26 cellular contexts compared by ENCODE assay signal in genomic region chr21:41593051-41593783, GRCh38.
DNase-seq lines count a peak whose midpoint lies in the region; ATAC-seq and TF ChIP-seq lines count a peak whose summit lies in the region.
"Had no signal": no experiment of that assay in that cellular context is flagged by ENCODE, and none has a peak within 500 bp of the region (broad histone marks: within the 10 kb centered on the region; RNA-seq: fewer than 3 reads in every experiment).

No MANE protein-coding gene starts in this region.

- H3K27me3 ChIP-seq in Panc1 (ENCODE audit: control insufficient read depth, insufficient read depth, low read length) = no peaks in the 10 kb centered on the region
- H3K27me3 ChIP-seq in H7 (ENCODE audit: control insufficient read depth, insufficient read depth, low read length) = no peaks in the 10 kb centered on the region; the same call in 1 of the 2 replicates
- H3K27me3 ChIP-seq: cardiac muscle cell, SJCRH30 had no signal

- H3K36me3 ChIP-seq in Panc1 (ENCODE audit: control insufficient read depth, insufficient read depth, low read length) (no peaks in the 10 kb centered on the region), H7 (replicated peaks; ENCODE audit: control insufficient read depth, insufficient read depth, low read length) (no peaks in the 10 kb centered on the region)
- H3K36me3 ChIP-seq: cardiac muscle cell, left ventricle myocardium inferior, neutrophil, SJCRH30, tibial artery had no signal

- ATAC-seq in Panc1 = no peak
- no peak for ATAC-seq in HG03439 (IDR thresholded peaks at IDR 0.05; ENCODE audit: unreplicated experiment)

- intact Hi-C loops in Panc1 (cut with micrococcal nuclease; ENCODE audit: unreplicated experiment) = no loop called here

- H3K4me3 Mint-ChIP-seq in progenitor cell of endocrine pancreas (ENCODE audit: low read depth) = peak overlapping the region; percentile 7
- H3K4me3 Mint-ChIP-seq: activated naive CD4-positive, alpha-beta T cell treated with anti-CD3 and anti-CD28 coated beads, Interleukin-2, amount 10 ng/mL, durations not matched to agents 7 days and 5 days had no signal

- H3K27ac ChIP-seq in 22Rv1 (peak overlapping the region; percentile 20; the same call in 1 of the 2 replicates), Panc1 (ENCODE audit: low read length) (peak overlapping the region; percentile 23; the same call in 1 of the 2 replicates)
- H3K27ac ChIP-seq: C4-2B, cardiac muscle cell, left ventricle myocardium inferior, neutrophil, SJCRH30, tibial artery had no signal

- H3K4me1 ChIP-seq in Panc1 (ENCODE audit: control insufficient read depth, insufficient read depth, low read length) = no peaks in the 10 kb centered on the region
- H3K4me1 ChIP-seq: left ventricle myocardium inferior, SJCRH30, tibial artery had no signal

- H3K27me3 Mint-ChIP-seq in progenitor cell of endocrine pancreas = no peaks in the 10 kb centered on the region

- CTCF ChIA-PET in Panc1 (lab: Charles Lee) = no interaction called here

- peaks cover 10% of the 10 kb centered on the region for H3K9me3 Mint-ChIP-seq in progenitor cell of endocrine pancreas (ENCODE audit: low read depth)
- H3K9me3 Mint-ChIP-seq: activated naive CD4-positive, alpha-beta T cell treated with anti-CD3 and anti-CD28 coated beads, Interleukin-2, amount 10 ng/mL, durations not matched to agents 7 days and 5 days had no signal

- TF ChIP-seq CTCF in 22Rv1 (IDR thresholded peaks at IDR 0.05) (no peak), Panc1 (IDR thresholded peaks at IDR 0.05) (no peak), progenitor cell of endocrine pancreas (IDR thresholded peaks at IDR 0.05; ENCODE audit: unreplicated experiment) (no peak)

- POLR2A ChIA-PET in Panc1 (lab: Charles Lee) = no interaction called here

- H3K4me1 Mint-ChIP-seq in progenitor cell of endocrine pancreas (ENCODE audit: low read depth) = peaks cover 24% of the 10 kb centered on the region
- H3K4me1 Mint-ChIP-seq: activated naive CD4-positive, alpha-beta T cell treated with anti-CD3 and anti-CD28 coated beads, Interleukin-2, amount 10 ng/mL, durations not matched to agents 7 days and 5 days had no signal

- no peak for DNase-seq in Panc1 (ENCODE audit: low read depth, low spot score)
- DNase-seq in left kidney (ENCODE audit: low read depth, low spot score) = peak; percentile 64
- no peak for DNase-seq in progenitor cell of endocrine pancreas (ENCODE audit: low spot score, unreplicated experiment)
- no peak for DNase-seq in NK-92 treated with Interleukin-12 subunit alpha and Interleukin-12 subunit beta, amount 100 ng/mL, for 24 hours (lab: John Stamatoyannopoulos, UW)
- DNase-seq in NCI-H345 treated with DMSO at 0.1 percent for 48 hours (lab: John Stamatoyannopoulos, UW; ENCODE audit: unreplicated experiment) = no peak
- DNase-seq in H7 = no peak
- DNase-seq: ACHN; activated CD4-positive, alpha-beta T cell treated with anti-CD3 and anti-CD28 coated beads for 1 hour; activated CD8-positive, alpha-beta memory T cell treated with anti-CD3 and anti-CD28 coated beads for 24 hours; activated naive CD4-positive, alpha-beta T cell treated with anti-CD3 and anti-CD28 coated beads, Interleukin-2, amount 10 ng/mL, durations not matched to agents 7 days and 5 days; activated T-cell treated with anti-CD3 and anti-CD28 coated beads, Interleukin-2, amount 50 U/mL, for 48 hours; amygdala; GDM1; left ventricle myocardium inferior; NCI-H2171 treated with DMSO at 0.1 percent for 48 hours; NCI-H69; SJCRH30; stimulated activated naive CD4-positive, alpha-beta T cell treated with Interleukin-2 at 50 U/mL for 16 hours; T-helper 1 cell; tibial artery had no signal

- in situ Hi-C loops in Panc1 (cut with HindIII; ENCODE audit: low pct_unique_long_range_greater_than_20kb, low sequenced_read_pairs) = no loop called here

- peak overlapping the region; percentile 93 for H3K27ac Mint-ChIP-seq in progenitor cell of endocrine pancreas
- H3K27ac Mint-ChIP-seq: activated naive CD4-positive, alpha-beta T cell treated with anti-CD3 and anti-CD28 coated beads, Interleukin-2, amount 10 ng/mL, durations not matched to agents 7 days and 5 days had no signal

- H3K4me3 ChIP-seq in Panc1 (ENCODE audit: low read depth in 2 of 2, low read length in 2 of 2) (no peak overlapping the region), H7 (ENCODE audit: insufficient read depth, low read depth, low read length) (no peak overlapping the region)
- H3K4me3 ChIP-seq: cardiac muscle cell, left ventricle myocardium inferior, SJCRH30, smooth muscle cell, tibial artery had no signal

- BruUV-seq in Panc1 (replicated peaks; lab: Mats Ljungman, UMichigan) = no TSS peak

- peaks cover 4% of the 10 kb centered on the region for H3K36me3 Mint-ChIP-seq in progenitor cell of endocrine pancreas (ENCODE audit: insufficient read depth)
- H3K36me3 Mint-ChIP-seq: activated naive CD4-positive, alpha-beta T cell treated with anti-CD3 and anti-CD28 coated beads, Interleukin-2, amount 10 ng/mL, durations not matched to agents 7 days and 5 days had no signal

- no peaks in the 10 kb centered on the region for H3K9me3 ChIP-seq in Panc1 (ENCODE audit: control insufficient read depth, insufficient read depth, low read depth, low read length)
- H3K9me3 ChIP-seq: neutrophil, SJCRH30, tibial artery had no signal
